8 cellular contexts compared by ENCODE assay signal in the genomic region with DNA sequence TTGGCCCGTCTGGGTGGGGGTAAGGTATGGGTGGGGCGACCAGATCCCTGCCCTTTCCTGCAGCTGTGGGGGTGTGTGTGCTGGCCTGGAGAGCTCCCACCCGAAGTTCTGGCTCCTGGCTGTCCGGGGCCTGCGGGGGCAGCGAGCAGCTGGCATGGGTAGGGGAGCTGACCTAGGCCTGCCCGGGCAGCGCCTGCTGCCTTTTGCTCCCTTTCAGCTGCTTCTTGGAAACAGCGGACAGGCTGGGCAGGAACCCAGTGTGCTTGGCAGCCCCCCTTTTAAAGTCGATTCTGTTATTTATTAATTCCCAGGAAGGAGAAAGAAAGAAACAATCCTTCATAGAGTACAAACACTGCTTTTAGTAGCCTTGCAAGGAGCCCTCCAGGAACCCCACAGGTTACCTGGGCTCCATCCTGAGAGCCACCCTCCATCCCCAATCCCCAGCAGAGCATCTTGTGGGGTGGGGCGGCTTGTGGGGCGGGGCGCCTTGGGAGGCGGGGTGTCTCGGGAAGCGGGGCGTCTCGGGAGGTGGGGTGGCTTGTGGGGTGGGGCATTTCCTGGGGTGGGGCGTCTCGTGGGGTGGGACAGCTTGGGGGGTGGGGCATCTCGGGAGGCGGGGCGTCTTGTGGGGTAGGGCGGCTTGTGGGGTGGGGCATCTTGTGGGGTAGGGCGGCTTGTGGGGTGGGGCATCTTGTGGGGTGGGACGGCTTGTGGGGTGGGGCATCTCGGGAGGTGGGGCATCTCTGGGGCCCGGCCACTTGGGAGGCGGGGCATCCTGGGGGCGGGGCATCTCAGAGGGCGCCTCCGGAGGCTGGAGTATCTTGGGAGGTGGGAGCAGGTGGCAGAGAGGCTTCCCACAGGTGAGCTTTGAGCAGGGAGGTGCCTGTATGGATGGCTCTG. TPM values are rescaled to one million over a fixed set of nuclear protein-coding genes. Genes with fewer than 3 reads are reported as not detected.
DNase-seq lines count a peak whose midpoint lies in the region; ATAC-seq lines count a peak whose summit lies in the region.

No MANE protein-coding gene starts in this region.

- H3K4me1 Mint-ChIP-seq in stimulated activated naive CD8-positive, alpha-beta T cell treated with anti-CD3 and anti-CD28 coated beads, Interleukin-15, amount 100 ng/mL, for 72 hours = peaks cover 94% of the 10 kb centered on the region

- H3K27me3 Mint-ChIP-seq in stimulated activated naive CD8-positive, alpha-beta T cell treated with anti-CD3 and anti-CD28 coated beads, Interleukin-15, amount 100 ng/mL, for 72 hours = no peaks in the 10 kb centered on the region

- no peaks in the 10 kb centered on the region for H3K9me3 Mint-ChIP-seq in stimulated activated naive CD8-positive, alpha-beta T cell treated with anti-CD3 and anti-CD28 coated beads, Interleukin-15, amount 100 ng/mL, for 72 hours

- H3K27ac Mint-ChIP-seq in stimulated activated naive CD8-positive, alpha-beta T cell treated with anti-CD3 and anti-CD28 coated beads, Interleukin-15, amount 100 ng/mL, for 72 hours = peak overlapping the region; percentile 22 to 54

- H3K4me3 Mint-ChIP-seq in stimulated activated naive CD8-positive, alpha-beta T cell treated with anti-CD3 and anti-CD28 coated beads, Interleukin-15, amount 100 ng/mL, for 72 hours = no peak overlapping the region

- intact Hi-C loops in left ventricle myocardium superior (cut with micrococcal nuclease) = no loop called here

- DNase-seq in T-helper 22 cell (ENCODE audit: low read depth) (peak; percentile 29), left ventricle myocardium superior (peak; percentile 42), DMS53 (lab: John Stamatoyannopoulos, UW) (no peak), D341Med (ENCODE audit: low spot score) (no peak)
- DNase-seq in stimulated activated naive CD8-positive, alpha-beta T cell treated with anti-CD3 and anti-CD28 coated beads, Interleukin-15, amount 100 ng/mL, for 72 hours = no peak

- ATAC-seq in GM21717 (IDR thresholded peaks at IDR 0.05; ENCODE audit: unreplicated experiment) = peak; percentile 23
- no peak for ATAC-seq in left ventricle myocardium superior
- ATAC-seq in stimulated activated naive CD8-positive, alpha-beta T cell treated with anti-CD3 and anti-CD28 coated beads, Interleukin-15, amount 100 ng/mL, for 72 hours = no peak
- ATAC-seq in GM19463 (IDR thresholded peaks at IDR 0.05; ENCODE audit: unreplicated experiment) = no peak
- no peak for ATAC-seq in HG03108 (IDR thresholded peaks at IDR 0.05; ENCODE audit: unreplicated experiment)

RNA-seq across cellular contexts. Expression of gene CD81, which starts 7.0 kb away (rescaled TPM):
- total RNA-seq in left ventricle myocardium superior = 653 TPM

RNA-seq across cellular contexts. Expression of gene TSSC4, which starts 16.5 kb away (rescaled TPM):
- total RNA-seq in left ventricle myocardium superior = 34.8 TPM

Comparison
In these comparisons a context has a peak if more than half of its experiments do, and no peak if none do; other contexts are left out.
1. DNase-seq: peak in T-helper 22 cell (single experiment) and left ventricle myocardium superior (single experiment); none in stimulated activated naive CD8-positive, alpha-beta T cell treated with anti-CD3 and anti-CD28 coated beads, Interleukin-15, amount 100 ng/mL, for 72 hours (0 of 2), DMS53 (single experiment) and D341Med (single experiment).